8 cellular contexts compared by ENCODE assay signal in genomic region chrX:2928583-2929434, GRCh38. TPM values are rescaled to one million over a fixed set of nuclear protein-coding genes. Genes with fewer than 3 reads are reported as not detected.
DNase-seq lines count a peak whose midpoint lies in the region; ATAC-seq and TF ChIP-seq lines count a peak whose summit lies in the region.

Gene ARSD (minus strand): TSS chrX:2929339. CDS start chrX:2929275, 64 bp downstream.

- no peaks in the 10 kb centered on the region for H3K27me3 Mint-ChIP-seq in activated T-helper 17 cell treated with anti-CD3 and anti-CD28 coated beads, Interleukin-2, amount 50 U/mL, for 72 hours
- peaks cover 0 to 8% (median 0%) of the 10 kb centered on the region in 3 donors for H3K27me3 Mint-ChIP-seq in naive B cell

- no peak for TF ChIP-seq CTCF in fibroblast of mammary gland (conservative IDR thresholded peaks at IDR 0.05; ENCODE audit: control insufficient read depth, insufficient read depth, low read depth, low read length)

- no peaks in the 10 kb centered on the region for H3K36me3 ChIP-seq in stomach smooth muscle (ENCODE audit: control insufficient read depth in 2 of 2, insufficient read depth in 2 of 2, low read length in 2 of 2)

- peaks cover 0 to 2% of the 10 kb centered on the region in 2 donors for H3K27me3 ChIP-seq in stomach smooth muscle (ENCODE audit: control insufficient read depth in 1 of 2, insufficient read depth in 2 of 2, low read length in 2 of 2)

- no peaks in the 10 kb centered on the region for H3K9me3 Mint-ChIP-seq in activated T-helper 17 cell treated with anti-CD3 and anti-CD28 coated beads, Interleukin-2, amount 50 U/mL, for 72 hours
- H3K9me3 Mint-ChIP-seq in naive B cell, result peaks cover 1 to 15% (median 6%) of the 10 kb centered on the region in 7 donors

- peaks cover 4% of the 10 kb centered on the region for H3K4me1 Mint-ChIP-seq in activated T-helper 17 cell treated with anti-CD3 and anti-CD28 coated beads, Interleukin-2, amount 50 U/mL, for 72 hours
- H3K4me1 Mint-ChIP-seq in naive B cell, result peaks cover 5 to 25% (median 9%) of the 10 kb centered on the region in 3 donors

- H3K4me3 Mint-ChIP-seq in activated T-helper 17 cell treated with anti-CD3 and anti-CD28 coated beads, Interleukin-2, amount 50 U/mL, for 72 hours, result peak within 1 kb of the TSS; percentile 60
- H3K4me3 Mint-ChIP-seq in naive B cell, result peak within 1 kb of the TSS; percentile 84 to 94 (median 89)

- peak within 1 kb of the TSS; percentile 80 for H3K27ac ChIP-seq in stomach smooth muscle (ENCODE audit: low read length)

- no peak within 1 kb of the TSS for H3K27ac Mint-ChIP-seq in activated T-helper 17 cell treated with anti-CD3 and anti-CD28 coated beads, Interleukin-2, amount 50 U/mL, for 72 hours
- peak within 1 kb of the TSS; percentile 44 to 93 (median 62) for H3K27ac Mint-ChIP-seq in naive B cell

- peaks cover 2 to 4% of the 10 kb centered on the region in 2 donors for H3K9me3 ChIP-seq in stomach smooth muscle (ENCODE audit: control insufficient read depth in 2 of 2, low read length in 2 of 2)

- peak within 1 kb of the TSS; percentile 71 to 74 for H3K9ac ChIP-seq in stomach smooth muscle (ENCODE audit: low read length in 2 of 2)

- peak; percentile 92 for ATAC-seq in GM18502 (IDR thresholded peaks at IDR 0.05; ENCODE audit: poor library complexity, unreplicated experiment)
- peak; percentile 92 for ATAC-seq in HG02759 (IDR thresholded peaks at IDR 0.05; ENCODE audit: unreplicated experiment)
- peak; percentile 89 for ATAC-seq in activated T-helper 17 cell treated with anti-CD3 and anti-CD28 coated beads, Interleukin-2, amount 50 U/mL, for 72 hours (replicated peaks)
- peak; percentile 86 to 89 for ATAC-seq in naive B cell (ENCODE audit: low read depth in 2 of 2)

- H3K4me3 ChIP-seq in fibroblast of mammary gland (ENCODE audit: control insufficient read depth, low read depth, low read length) (peak within 1 kb of the TSS; percentile 62), stomach smooth muscle (ENCODE audit: low read length in 2 of 2) (peak within 1 kb of the TSS; percentile 46 to 73)

- peak; percentile 55 for DNase-seq in NCI-H526 treated with DMSO at 0.1 percent for 48 hours (lab: John Stamatoyannopoulos, UW)
- peak; percentile 90 for DNase-seq in fibroblast of mammary gland (ENCODE audit: low read depth)
- peak; percentile 40 for DNase-seq in naive B cell
- DNase-seq in NCI-H146 (lab: John Stamatoyannopoulos, UW), result no peak

- H3K36me3 Mint-ChIP-seq in activated T-helper 17 cell treated with anti-CD3 and anti-CD28 coated beads, Interleukin-2, amount 50 U/mL, for 72 hours (ENCODE audit: low read depth), result no peaks in the 10 kb centered on the region
- H3K36me3 Mint-ChIP-seq in naive B cell, result no peaks in the 10 kb centered on the region

- H3K4me1 ChIP-seq in stomach smooth muscle (ENCODE audit: control insufficient read depth, insufficient read depth, low read length), result no peaks in the 10 kb centered on the region

RNA-seq across cellular contexts. Expression of gene ARSD, which starts in this region (rescaled TPM):
- total RNA-seq in activated T-helper 17 cell treated with anti-CD3 and anti-CD28 coated beads, Interleukin-2, amount 50 U/mL, for 72 hours, result 1 to 10 TPM; 1.8 to 2.5 TPM
- 1 to 10 TPM; 1.2 to 9.6 (median 5.1) TPM for polyA plus RNA-seq in naive B cell (ENCODE audit: low read depth in 6 of 6)
